Comparison of ENCODE assay signal across 10 cellular contexts in the genomic region with DNA sequence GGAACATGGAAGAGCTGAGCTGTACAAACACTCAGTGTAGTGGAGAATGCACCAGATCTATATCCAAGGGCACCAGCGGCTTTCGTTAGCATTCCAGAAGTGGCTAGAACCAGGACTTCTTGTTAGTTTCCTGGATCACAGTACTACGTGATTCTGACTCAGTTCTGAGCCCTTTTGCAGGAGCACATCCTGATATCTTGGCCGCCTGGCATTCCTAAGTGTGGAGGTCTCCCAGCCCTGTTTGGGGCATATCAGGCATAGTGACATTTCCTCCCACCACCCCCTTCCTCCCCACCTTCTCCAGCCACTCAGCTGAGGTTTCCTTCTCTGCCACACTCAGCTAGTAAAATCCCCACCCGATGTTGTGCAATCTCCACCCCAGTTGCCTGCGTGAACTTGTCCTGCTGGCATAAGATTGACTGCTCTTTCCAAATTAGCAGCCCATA.
DNase-seq lines count a peak whose midpoint lies in the region; ATAC-seq and TF ChIP-seq lines count a peak whose summit lies in the region.
"Had no signal": no experiment of that assay in that cellular context is flagged by ENCODE, and none has a peak within 500 bp of the region (broad histone marks: within the 10 kb centered on the region; RNA-seq: fewer than 3 reads in every experiment).

No MANE protein-coding gene starts in this region.

- 13 to 18% methylated on average over 6 of the region's 6 CpGs for WGBS in GM23248 (ENCODE audit: low coverage in 1 of 2, low lambda C conversion rate in 2 of 2, missing lambda C conversion rate in 2 of 2), 2 experiments
- WGBS in esophagus squamous epithelium, 2 donors: 31 to 34% methylated on average over 5 to 6 of the region's 6 CpGs

- no peak for TF ChIP-seq POLR2A in esophagus squamous epithelium (IDR thresholded peaks at IDR 0.05)

- POLR2A ChIA-PET in PC-3 (lab: Charles Lee; ENCODE audit: unreplicated experiment): no interaction called here

- H3F3A ChIP-seq in GM23248 (ENCODE audit: insufficient read depth) (no peaks in the 10 kb centered on the region), PC-3 (ENCODE audit: low read length, unreplicated experiment) (no peaks in the 10 kb centered on the region)

- H3K4me1 ChIP-seq in GM23248 (ENCODE audit: insufficient read depth): 0 out of 2 replicates have a peak, but pooled peaks cover 3% of the 10 kb centered on the region
- H3K4me1 ChIP-seq in PC-3 (ENCODE audit: insufficient read depth, low read length): 0 out of 2 replicates have a peak, but pooled peaks cover 10% of the 10 kb centered on the region
- H3K4me1 ChIP-seq in esophagus squamous epithelium: peaks cover 13 to 71% (median 50%) of the 10 kb centered on the region in 3 donors

- H3K36me3 ChIP-seq in GM23248 (ENCODE audit: low read depth): no peaks in the 10 kb centered on the region
- no peaks in the 10 kb centered on the region for H3K36me3 ChIP-seq in PC-3 (ENCODE audit: low read depth, low read length)
- H3K36me3 ChIP-seq in esophagus squamous epithelium: peaks cover 0 to under 1% (median 0%) of the 10 kb centered on the region in 3 donors

- CTCF ChIA-PET in PC-3 (lab: Charles Lee): no interaction called here

- BruUV-seq in PC-3 (replicated peaks; lab: Mats Ljungman, UMichigan): no TSS peak

- in situ Hi-C loops in GM23248 (cut with MboI): no loop called here

- no peaks in the 10 kb centered on the region for H3K9me2 ChIP-seq in GM23248 (ENCODE audit: insufficient read depth)
- no peaks in the 10 kb centered on the region for H3K9me2 ChIP-seq in PC-3 (replicated peaks; ENCODE audit: low read length)

- TF ChIP-seq CTCF in PC-3 (conservative IDR thresholded peaks at IDR 0.05; ENCODE audit: low read depth, low read length) (no peak), esophagus squamous epithelium (IDR thresholded peaks at IDR 0.05) (no peak)

- ATAC-seq in PC-3 (no peak), GM19328 (IDR thresholded peaks at IDR 0.05; ENCODE audit: unreplicated experiment) (no peak)

- intact Hi-C loops in PC-3 (cut with micrococcal nuclease): no loop called here
- intact Hi-C loops in esophagus squamous epithelium (cut with DNase I): no loop called here

- H3K4me2 ChIP-seq in GM23248 (ENCODE audit: unreplicated experiment): peak overlapping the region; percentile 5
- H3K4me2 ChIP-seq in PC-3 (ENCODE audit: low read length): no peak overlapping the region
- H3K4me2 ChIP-seq: KMS-11 had no signal

- H3K4me3 ChIP-seq in GM23248: no peak overlapping the region
- no peak overlapping the region for H3K4me3 ChIP-seq in PC-3 (ENCODE audit: low read length)
- H3K4me3 ChIP-seq in esophagus squamous epithelium: no peak overlapping the region

- H2AFZ ChIP-seq in GM23248: no peak overlapping the region
- H2AFZ ChIP-seq in PC-3 (ENCODE audit: low read length): no peak overlapping the region

- H4K20me1 ChIP-seq in GM23248 (ENCODE audit: insufficient read depth) (no peaks in the 10 kb centered on the region), PC-3 (ENCODE audit: low read length) (no peaks in the 10 kb centered on the region)

- no peak overlapping the region for H3K27ac ChIP-seq in GM23248
- H3K27ac ChIP-seq in PC-3 (ENCODE audit: low read length): no peak overlapping the region
- H3K27ac ChIP-seq in esophagus squamous epithelium: peak overlapping the region; percentile 54 to 72 (median 68)
- H3K27ac ChIP-seq: KMS-11 had no signal

- H3K9me3 ChIP-seq in GM23248 (ENCODE audit: low read depth) (no peaks in the 10 kb centered on the region), PC-3 (ENCODE audit: low read length) (no peaks in the 10 kb centered on the region), esophagus squamous epithelium (no peaks in the 10 kb centered on the region)

- H3K27me3 ChIP-seq in GM23248 (replicated peaks; ENCODE audit: insufficient read depth): peaks cover 6% of the 10 kb centered on the region; the same call in 1 of the 2 replicates
- H3K27me3 ChIP-seq in PC-3 (ENCODE audit: low read length): peaks cover 18% of the 10 kb centered on the region; the same call in 1 of the 2 replicates
- H3K27me3 ChIP-seq in esophagus squamous epithelium: no peaks in the 10 kb centered on the region

- H3K9ac ChIP-seq in GM23248 (no peak overlapping the region), PC-3 (ENCODE audit: low read length) (no peak overlapping the region)
- H3K9ac ChIP-seq: KMS-11 had no signal

- H3K79me2 ChIP-seq in GM23248 (ENCODE audit: insufficient read depth) (no peaks in the 10 kb centered on the region), PC-3 (ENCODE audit: low read length) (no peaks in the 10 kb centered on the region)

- DNase-seq in GM23248: peak; percentile 46
- peak; percentile 38 for DNase-seq in PC-3
- DNase-seq in esophagus squamous epithelium (lab: John Stamatoyannopoulos, UW): no peak
- DNase-seq in renal cortical epithelial cell (ENCODE audit: low read depth): peak; percentile 29
- DNase-seq in glomerular visceral epithelial cell (ENCODE audit: extremely low spot score): no peak
- no peak for DNase-seq in GOT3 (lab: John Stamatoyannopoulos, UW)
- DNase-seq in activated CD4-positive, CD25-positive, alpha-beta regulatory T cell (lab: John Stamatoyannopoulos, UW): no peak
- DNase-seq: SW 1271 had no signal

Comparison
In these comparisons a context has a peak if more than half of its experiments do, and no peak if none do; other contexts are left out.
1. DNase-seq: peak in GM23248 (single experiment), PC-3 (single experiment) and renal cortical epithelial cell (single experiment); none in esophagus squamous epithelium (single experiment), glomerular visceral epithelial cell (single experiment), GOT3 (single experiment) and activated CD4-positive, CD25-positive, alpha-beta regulatory T cell (0 of 4).
2. H3K27ac ChIP-seq: peak in esophagus squamous epithelium (4 of 4); none in GM23248 (single experiment) and PC-3 (single experiment).